ENCODE assay signal across 8 cellular contexts in the genomic region with DNA sequence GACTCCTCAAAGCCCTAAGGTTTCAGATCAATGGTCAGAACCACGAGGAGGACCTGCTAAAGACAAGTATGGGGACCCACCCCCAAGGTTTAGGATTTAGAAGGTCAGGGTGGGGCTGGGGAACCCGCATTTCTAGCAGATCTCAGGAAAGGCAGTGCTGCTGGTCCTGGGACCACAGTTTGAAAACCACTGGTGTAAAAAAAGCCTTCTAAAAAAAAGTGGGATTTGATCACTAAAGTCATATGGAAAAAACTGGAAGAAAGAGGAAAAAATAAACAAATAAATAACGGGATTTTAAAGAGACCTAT. TPM values are rescaled to one million over a fixed set of nuclear protein-coding genes. Genes with fewer than 3 reads are reported as not detected.
DNase-seq lines count a peak whose midpoint lies in the region; ATAC-seq and TF ChIP-seq lines count a peak whose summit lies in the region.

No MANE protein-coding gene starts in this region.

- ATAC-seq in GM21723 (IDR thresholded peaks at IDR 0.05; ENCODE audit: unreplicated experiment) (no peak), omental fat pad (ENCODE audit: low FRiP score) (no peak)

- H3K36me3 Mint-ChIP-seq in activated naive CD4-positive, alpha-beta T cell treated with anti-CD3 and anti-CD28 coated beads, Interleukin-2, amount 10 ng/mL, durations not matched to agents 7 days and 5 days = peaks cover 3% of the 10 kb centered on the region
- peaks cover 9% of the 10 kb centered on the region for H3K36me3 Mint-ChIP-seq in type B pancreatic cell

- peaks cover 24% of the 10 kb centered on the region for H3K4me1 Mint-ChIP-seq in activated naive CD4-positive, alpha-beta T cell treated with anti-CD3 and anti-CD28 coated beads, Interleukin-2, amount 10 ng/mL, durations not matched to agents 7 days and 5 days
- peaks cover 4% of the 10 kb centered on the region for H3K4me1 Mint-ChIP-seq in type B pancreatic cell (ENCODE audit: unreplicated experiment)

- TF ChIP-seq CTCF in astrocyte of the cerebellum (IDR thresholded peaks at IDR 0.05; ENCODE audit: low read depth, low read length, missing control alignments) = no peak
- TF ChIP-seq CTCF in lower leg skin (IDR thresholded peaks at IDR 0.05) = no peak
- no peak for TF ChIP-seq CTCF in type B pancreatic cell (conservative IDR thresholded peaks at IDR 0.05)
- TF ChIP-seq CTCF in omental fat pad (IDR thresholded peaks at IDR 0.05) = no peak

- peaks cover 7% of the 10 kb centered on the region for H3K9me3 Mint-ChIP-seq in activated naive CD4-positive, alpha-beta T cell treated with anti-CD3 and anti-CD28 coated beads, Interleukin-2, amount 10 ng/mL, durations not matched to agents 7 days and 5 days
- peaks cover 4% of the 10 kb centered on the region for H3K9me3 Mint-ChIP-seq in type B pancreatic cell

- H3K4me3 ChIP-seq in astrocyte of the cerebellum (ENCODE audit: low read depth, low read length) = peak overlapping the region; percentile 60
- peak overlapping the region; percentile 50 for H3K4me3 ChIP-seq in lower leg skin (ENCODE audit: low read depth, poor library complexity, severe bottlenecking)

- no peaks in the 10 kb centered on the region for H3K27me3 Mint-ChIP-seq in activated naive CD4-positive, alpha-beta T cell treated with anti-CD3 and anti-CD28 coated beads, Interleukin-2, amount 10 ng/mL, durations not matched to agents 7 days and 5 days
- no peaks in the 10 kb centered on the region for H3K27me3 Mint-ChIP-seq in type B pancreatic cell

- TF ChIP-seq POLR2A in lower leg skin (IDR thresholded peaks at IDR 0.05) = no peak

- peak overlapping the region; percentile 87 for H3K27ac Mint-ChIP-seq in activated naive CD4-positive, alpha-beta T cell treated with anti-CD3 and anti-CD28 coated beads, Interleukin-2, amount 10 ng/mL, durations not matched to agents 7 days and 5 days
- H3K27ac Mint-ChIP-seq in type B pancreatic cell = peak overlapping the region; percentile 75

- in situ Hi-C loops in astrocyte of the cerebellum (cut with HindIII; ENCODE audit: low sequenced_read_pairs) = no loop called here

- intact Hi-C loops in lower leg skin (cut with DNase I; ENCODE audit: low total_unique reads) (no loop called here), posterior vena cava (cut with DNase I) (no loop called here)

- DNase-seq in activated naive CD4-positive, alpha-beta T cell treated with anti-CD3 and anti-CD28 coated beads, Interleukin-2, amount 10 ng/mL, durations not matched to agents 7 days and 5 days = no peak
- DNase-seq in activated naive CD4-positive, alpha-beta T cell treated with Interleukin-2 at 50 U/mL for 16 hours = no peak
- no peak for DNase-seq in astrocyte of the cerebellum (ENCODE audit: low read depth)
- peak in 1 of 2 donors; percentile 78 for DNase-seq in lower leg skin (ENCODE audit: low spot score in 2 of 2)
- no peak for DNase-seq in type B pancreatic cell (ENCODE audit: extremely low spot score, unreplicated experiment)
- no peak for DNase-seq in posterior vena cava (ENCODE audit: low spot score)
- no peak for DNase-seq in omental fat pad (ENCODE audit: low spot score)

- CTCF ChIA-PET in activated naive CD4-positive, alpha-beta T cell treated with anti-CD3 and anti-CD28 coated beads, Interleukin-2, amount 10 ng/mL, durations not matched to agents 7 days and 5 days (lab: Charles Lee) = no interaction called here

- 29 to 33% methylated on average over 3 of the region's 3 CpGs for WGBS in lower leg skin, 2 donors

- H3K4me3 Mint-ChIP-seq in activated naive CD4-positive, alpha-beta T cell treated with anti-CD3 and anti-CD28 coated beads, Interleukin-2, amount 10 ng/mL, durations not matched to agents 7 days and 5 days = peak overlapping the region; percentile 85
- peak overlapping the region; percentile 93 for H3K4me3 Mint-ChIP-seq in type B pancreatic cell

RNA-seq across cellular contexts. Expression of gene SLC41A3, which starts 0.8 kb away (rescaled TPM):
- 10 to 100 TPM; 31.6 to 41.1 (median 37.3) TPM for total RNA-seq in lower leg skin
- total RNA-seq in type B pancreatic cell (ENCODE audit: low replicate concordance) = 53.6 and 56.4 TPM in 2 replicates
- 10 to 100 TPM; 44.7 to 49.0 TPM for total RNA-seq in posterior vena cava
- 10 to 100 TPM; 34.5 to 62.3 (median 37.9) TPM for total RNA-seq in omental fat pad
